Comparison of ENCODE assay signal across 15 cellular contexts in the genomic region with DNA sequence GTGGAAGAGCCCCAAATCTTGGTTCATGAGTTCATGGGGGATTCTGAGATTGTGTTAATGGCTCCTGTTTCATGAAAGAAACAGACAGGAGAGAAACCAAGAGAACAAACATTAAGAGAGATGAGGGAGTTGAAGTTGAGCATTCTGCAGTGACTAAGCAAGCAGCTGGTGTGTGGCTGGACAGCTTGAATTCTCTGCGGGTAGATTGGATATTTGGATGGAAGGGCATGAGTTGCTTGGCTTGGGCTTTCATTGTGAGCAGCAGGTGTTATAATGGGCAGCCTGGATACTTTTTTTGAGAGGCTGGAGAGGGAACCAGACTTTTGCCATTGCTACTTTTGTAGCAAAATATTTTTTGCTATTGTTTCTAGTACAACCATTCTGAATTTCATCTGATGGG.
DNase-seq lines count a peak whose midpoint lies in the region.
"Had no signal": no experiment of that assay in that cellular context is flagged by ENCODE, and none has a peak within 500 bp of the region (broad histone marks: within the 10 kb centered on the region; RNA-seq: fewer than 3 reads in every experiment).

No MANE protein-coding gene starts in this region.

- H3K27ac ChIP-seq in thymus (ENCODE audit: low read depth): peak overlapping the region; percentile 40
- H3K27ac ChIP-seq: 22Rv1, A549, C4-2B had no signal

- no peaks in the 10 kb centered on the region for H3K27me3 ChIP-seq in thymus (ENCODE audit: control insufficient read depth, insufficient read depth)

- H3K4me1 ChIP-seq in thymus (ENCODE audit: control insufficient read depth, insufficient read depth, low read length): peaks cover 13% of the 10 kb centered on the region
- H3K4me1 ChIP-seq: A549, Caco-2 had no signal

- peaks cover 35% of the 10 kb centered on the region for H3K4me1 Mint-ChIP-seq in T-helper 1 cell treated with Interleukin-12 subunit alpha and Interleukin-12 subunit beta and Interleukin-4 antibody, amounts not matched to agents 30 μg/mL and 1 μg/mL, for 36 hours (ENCODE audit: low read depth)
- peaks cover 10% of the 10 kb centered on the region for H3K4me1 Mint-ChIP-seq in activated naive CD4-positive, alpha-beta T cell treated with anti-CD3 and anti-CD28 coated beads, Interleukin-2, amount 10 ng/mL, durations not matched to agents 7 days and 5 days

- DNase-seq in T-helper 1 cell (no peak), HT1080 (ENCODE audit: low read depth) (peak; percentile 11), myocyte (ENCODE audit: low read depth) (peak; percentile 65), UCSD-AML1 (lab: John Stamatoyannopoulos, UW; ENCODE audit: unreplicated experiment) (no peak)
- DNase-seq in activated naive CD4-positive, alpha-beta T cell treated with anti-CD3 and anti-CD28 coated beads, Interleukin-2, amount 10 ng/mL, durations not matched to agents 7 days and 5 days: no peak
- DNase-seq: AML-193; Caco-2; CD4-positive, alpha-beta T cell; GDM1; H9 had no signal

- no peaks in the 10 kb centered on the region for H3K9me3 Mint-ChIP-seq in T-helper 1 cell treated with Interleukin-12 subunit alpha and Interleukin-12 subunit beta and Interleukin-4 antibody, amounts not matched to agents 30 μg/mL and 1 μg/mL, for 36 hours
- no peaks in the 10 kb centered on the region for H3K9me3 Mint-ChIP-seq in activated naive CD4-positive, alpha-beta T cell treated with anti-CD3 and anti-CD28 coated beads, Interleukin-2, amount 10 ng/mL, durations not matched to agents 7 days and 5 days
- H3K9me3 Mint-ChIP-seq: CD4-positive, alpha-beta T cell; H9 had no signal

- H3K4me3 ChIP-seq in thymus (ENCODE audit: low read length): no peak overlapping the region
- H3K4me3 ChIP-seq: A549 had no signal

- no peak overlapping the region for H3K27ac Mint-ChIP-seq in T-helper 1 cell treated with Interleukin-12 subunit alpha and Interleukin-12 subunit beta and Interleukin-4 antibody, amounts not matched to agents 30 μg/mL and 1 μg/mL, for 36 hours
- no peak overlapping the region for H3K27ac Mint-ChIP-seq in activated naive CD4-positive, alpha-beta T cell treated with anti-CD3 and anti-CD28 coated beads, Interleukin-2, amount 10 ng/mL, durations not matched to agents 7 days and 5 days
- H3K27ac Mint-ChIP-seq: CD4-positive, alpha-beta T cell; H9 had no signal

- WGBS in thymus: 93% methylated on average over 1 of the region's 1 CpG

- H3K4me3 Mint-ChIP-seq in T-helper 1 cell treated with Interleukin-12 subunit alpha and Interleukin-12 subunit beta and Interleukin-4 antibody, amounts not matched to agents 30 μg/mL and 1 μg/mL, for 36 hours: peak overlapping the region; percentile 1
- H3K4me3 Mint-ChIP-seq in activated naive CD4-positive, alpha-beta T cell treated with anti-CD3 and anti-CD28 coated beads, Interleukin-2, amount 10 ng/mL, durations not matched to agents 7 days and 5 days: no peak overlapping the region
- H3K4me3 Mint-ChIP-seq: CD4-positive, alpha-beta T cell; H9 had no signal

- H3K27me3 Mint-ChIP-seq in T-helper 1 cell treated with Interleukin-12 subunit alpha and Interleukin-12 subunit beta and Interleukin-4 antibody, amounts not matched to agents 30 μg/mL and 1 μg/mL, for 36 hours (ENCODE audit: low read depth): no peaks in the 10 kb centered on the region
- no peaks in the 10 kb centered on the region for H3K27me3 Mint-ChIP-seq in activated naive CD4-positive, alpha-beta T cell treated with anti-CD3 and anti-CD28 coated beads, Interleukin-2, amount 10 ng/mL, durations not matched to agents 7 days and 5 days
- H3K27me3 Mint-ChIP-seq: CD4-positive, alpha-beta T cell had no signal

- peaks cover under 1% of the 10 kb centered on the region for H3K36me3 Mint-ChIP-seq in T-helper 1 cell treated with Interleukin-12 subunit alpha and Interleukin-12 subunit beta and Interleukin-4 antibody, amounts not matched to agents 30 μg/mL and 1 μg/mL, for 36 hours (ENCODE audit: low read depth)
- H3K36me3 Mint-ChIP-seq in activated naive CD4-positive, alpha-beta T cell treated with anti-CD3 and anti-CD28 coated beads, Interleukin-2, amount 10 ng/mL, durations not matched to agents 7 days and 5 days: no peaks in the 10 kb centered on the region

- H3K36me3 ChIP-seq in thymus (ENCODE audit: control insufficient read depth, insufficient read depth): no peaks in the 10 kb centered on the region

- CTCF ChIA-PET in activated naive CD4-positive, alpha-beta T cell treated with anti-CD3 and anti-CD28 coated beads, Interleukin-2, amount 10 ng/mL, durations not matched to agents 7 days and 5 days (lab: Charles Lee): no interaction called here

- no peaks in the 10 kb centered on the region for H3K9me3 ChIP-seq in thymus (ENCODE audit: control insufficient read depth)
- H3K9me3 ChIP-seq: A549, Caco-2 had no signal

Comparison
In these comparisons a context has a peak if more than half of its experiments do, and no peak if none do; other contexts are left out.
1. DNase-seq: peak in HT1080 (single experiment) and myocyte (single experiment); none in T-helper 1 cell (0 of 5), UCSD-AML1 (single experiment) and activated naive CD4-positive, alpha-beta T cell treated with anti-CD3 and anti-CD28 coated beads, Interleukin-2, amount 10 ng/mL, durations not matched to agents 7 days and 5 days (single experiment).